ENCODE assay signal across 10 cellular contexts in the genomic region with DNA sequence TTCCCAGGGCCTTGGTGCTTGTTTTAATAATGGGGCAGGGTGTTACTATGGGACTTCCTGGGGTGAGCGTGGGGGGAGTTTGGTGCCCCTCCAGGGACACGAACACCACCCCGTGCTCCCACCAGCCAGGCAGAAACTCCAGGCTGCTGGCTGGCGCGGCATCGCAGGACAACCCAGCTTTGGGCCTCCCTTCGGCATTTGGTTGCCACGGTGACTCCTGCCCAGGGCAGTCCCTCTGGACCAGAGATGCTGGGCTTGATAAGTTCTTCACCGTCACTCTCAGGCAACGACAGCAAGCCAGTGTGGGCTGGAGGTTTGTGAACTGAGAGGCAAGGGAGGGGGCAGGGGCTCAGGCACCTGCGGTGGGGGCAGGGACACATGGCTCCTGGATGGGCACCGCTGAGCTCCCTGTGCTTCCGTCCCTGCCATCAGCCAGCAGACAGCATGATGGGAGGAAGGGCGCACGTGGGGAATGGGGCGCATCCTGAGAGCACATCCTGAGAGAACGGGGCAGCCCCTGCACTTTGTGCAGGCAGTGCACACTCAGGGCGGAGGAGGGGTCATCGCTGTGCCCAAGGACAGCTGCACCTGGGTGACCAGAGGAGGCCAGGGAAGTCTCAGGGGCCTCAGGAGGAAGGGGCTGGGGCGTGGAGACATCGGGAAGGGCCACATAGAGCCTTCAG.
DNase-seq lines count a peak whose midpoint lies in the region; ATAC-seq and TF ChIP-seq lines count a peak whose summit lies in the region.
"Had no signal": no experiment of that assay in that cellular context is flagged by ENCODE, and none has a peak within 500 bp of the region (broad histone marks: within the 10 kb centered on the region; RNA-seq: fewer than 3 reads in every experiment).

No MANE protein-coding gene starts in this region.

- TF ChIP-seq POLR2A in right lobe of liver (IDR thresholded peaks at IDR 0.05), result no peak

- no peak overlapping the region for H3K4me3 ChIP-seq in H7 (ENCODE audit: insufficient read depth, low read depth, low read length)
- no peak overlapping the region for H3K4me3 ChIP-seq in astrocyte of the spinal cord (ENCODE audit: low read depth, low read length)
- no peak overlapping the region for H3K4me3 ChIP-seq in right lobe of liver
- H3K4me3 ChIP-seq: esophagus squamous epithelium, lung had no signal

- peak overlapping the region in 1 of 3 donors; percentile 29 for H3K27ac ChIP-seq in right lobe of liver

- no peaks in the 10 kb centered on the region for H3K36me3 ChIP-seq in H7 (replicated peaks; ENCODE audit: control insufficient read depth, insufficient read depth, low read length)
- H3K36me3 ChIP-seq in right lobe of liver, result no peaks in the 10 kb centered on the region

- H3K27me3 ChIP-seq in H7 (ENCODE audit: control insufficient read depth, insufficient read depth, low read length) (no peaks in the 10 kb centered on the region), right lobe of liver (no peaks in the 10 kb centered on the region)

- DNase-seq in DMS53 (lab: John Stamatoyannopoulos, UW) (peak; percentile 23), DMS53 treated with DMSO at 0.1 percent for 48 hours (lab: John Stamatoyannopoulos, UW; ENCODE audit: unreplicated experiment) (no peak), H7 (peak; percentile 74), astrocyte of the spinal cord (ENCODE audit: low read depth, low spot score) (peak; percentile 17), right lobe of liver (peak in 2 of 3 donors; percentile 70 to 73), NAMALWA (ENCODE audit: low spot score) (no peak), NCI-H128 (lab: John Stamatoyannopoulos, UW; ENCODE audit: unreplicated experiment) (no peak)

- intact Hi-C loops in right lobe of liver (cut with DNase I), result loop anchor here (5.0 kb wide), 2 partner anchors 270 to 275 kb away; no protein-coding TSS in a partner anchor

- no peak for TF ChIP-seq CTCF in astrocyte of the spinal cord (IDR thresholded peaks at IDR 0.05; ENCODE audit: low read depth, low read length)
- no peak for TF ChIP-seq CTCF in right lobe of liver (IDR thresholded peaks at IDR 0.05)

- WGBS in right lobe of liver (ENCODE audit: insufficient coverage, low coverage, low lambda C conversion rate, missing lambda C conversion rate), result 0% methylated on average over 3 of the region's 21 CpGs

- in situ Hi-C loops in astrocyte of the spinal cord (cut with HindIII; ENCODE audit: low sequenced_read_pairs), result loop anchor here (10.0 kb wide), 1 partner anchor 128 kb away; no protein-coding TSS in a partner anchor

- H3K4me1 ChIP-seq in right lobe of liver, result peaks cover 0 to 48% (median 10%) of the 10 kb centered on the region in 4 donors

- H3K9me3 ChIP-seq in right lobe of liver, result no peaks in the 10 kb centered on the region
- H3K9me3 ChIP-seq: esophagus squamous epithelium had no signal

- peak; percentile 8 to 36 (median 14) for ATAC-seq in right lobe of liver
- no peak for ATAC-seq in GM21619 (IDR thresholded peaks at IDR 0.05; ENCODE audit: unreplicated experiment)

Comparison
In these comparisons a context has a peak if more than half of its experiments do, and no peak if none do; other contexts are left out.
1. DNase-seq: peak in DMS53 (single experiment), H7 (single experiment), astrocyte of the spinal cord (single experiment) and right lobe of liver (2 of 3); none in DMS53 treated with DMSO at 0.1 percent for 48 hours (single experiment), NAMALWA (single experiment) and NCI-H128 (single experiment).